Comparison of ENCODE assay signal across 1 cellular context in the genomic region with DNA sequence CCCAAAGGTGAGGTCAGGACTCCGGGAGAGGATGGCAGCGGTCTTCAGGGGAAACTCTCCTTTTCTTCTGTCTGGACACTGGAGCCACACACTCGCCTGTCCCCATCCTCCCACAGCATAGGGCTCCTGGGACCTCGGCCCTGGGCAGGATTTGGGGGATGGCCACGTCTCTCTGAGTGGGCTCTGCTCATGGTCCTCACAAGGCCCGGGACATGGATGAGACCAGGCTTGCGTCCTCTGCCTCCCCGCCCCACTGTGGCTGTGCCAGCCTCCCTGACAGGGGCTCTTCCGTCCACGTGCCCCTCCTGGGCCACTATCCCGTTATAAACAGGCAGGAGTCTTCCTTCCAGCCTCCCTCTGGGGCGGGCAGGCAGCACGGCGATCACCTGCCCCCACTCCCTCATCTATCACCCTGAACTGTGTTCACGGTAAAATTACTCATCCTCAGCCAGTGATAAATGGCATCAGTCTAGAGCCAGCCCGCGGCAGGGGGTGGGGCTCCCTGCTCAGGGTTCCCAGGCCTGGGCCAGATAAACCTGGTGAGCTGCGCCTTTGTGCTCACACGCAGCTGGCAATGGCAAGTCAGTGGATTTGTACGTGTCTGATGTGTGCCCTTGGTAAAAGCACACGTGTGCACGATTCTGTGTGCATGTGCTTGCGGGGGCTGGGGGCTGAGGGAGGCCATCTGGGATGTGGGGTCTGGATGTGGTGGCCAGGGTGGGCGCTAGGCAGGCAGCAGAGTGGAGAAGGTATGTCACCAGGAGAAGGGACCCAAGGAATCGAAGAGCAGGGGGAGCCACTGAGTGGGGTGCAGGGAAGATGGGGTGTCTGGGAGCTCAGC.
TF ChIP-seq lines count a peak whose summit lies in the region.

No MANE protein-coding gene starts in this region.

TF ChIP-seq in K562, 482 proteins besides CTCF, POLR2A, EP300 and RAD21 (continued from another document):
- TF ChIP-seq, protein P1, sequence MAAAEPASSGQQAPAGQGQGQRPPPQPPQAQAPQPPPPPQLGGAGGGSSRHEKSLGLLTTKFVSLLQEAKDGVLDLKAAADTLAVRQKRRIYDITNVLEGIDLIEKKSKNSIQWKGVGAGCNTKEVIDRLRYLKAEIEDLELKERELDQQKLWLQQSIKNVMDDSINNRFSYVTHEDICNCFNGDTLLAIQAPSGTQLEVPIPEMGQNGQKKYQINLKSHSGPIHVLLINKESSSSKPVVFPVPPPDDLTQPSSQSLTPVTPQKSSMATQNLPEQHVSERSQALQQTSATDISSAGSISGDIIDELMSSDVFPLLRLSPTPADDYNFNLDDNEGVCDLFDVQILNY (CRISPR knock-in tag; IDR thresholded peaks at IDR 0.05), result no peak
- TF ChIP-seq PHF21A (IDR thresholded peaks at IDR 0.05; ENCODE audit: borderline replicate concordance, low read depth) (no peak), ZEB2 (IDR thresholded peaks at IDR 0.05) (no peak), HDAC8 (tag; IDR thresholded peaks at IDR 0.05) (no peak), POLR2G (IDR thresholded peaks at IDR 0.05; ENCODE audit: low read depth, low read length) (no peak; the same call in 1 of the 2 replicates), FOXP1 (CRISPR knock-in tag; IDR thresholded peaks at IDR 0.05) (no peak), ZNF212 (CRISPR knock-in tag; IDR thresholded peaks at IDR 0.05) (no peak), ZNF347 (CRISPR knock-in tag; IDR thresholded peaks at IDR 0.05; ENCODE audit: low read depth) (no peak), SMAD2 (IDR thresholded peaks at IDR 0.05; ENCODE audit: low read depth, low read length) (no peak), RFX1 (IDR thresholded peaks at IDR 0.05) (no peak), NRF1 (conservative IDR thresholded peaks at IDR 0.05 in 1 of 2, IDR thresholded peaks at IDR 0.05 in 1 of 2) (peak; percentile 42 to 61; a peak in 3 of 4 replicates), SFPQ (IDR thresholded peaks at IDR 0.05; ENCODE audit: low read depth, low read length) (no peak), TFAP4 (CRISPR knock-in tag; IDR thresholded peaks at IDR 0.05; ENCODE audit: borderline replicate concordance) (peak; percentile 77; the same call in 1 of the 2 replicates), TCF3 (CRISPR knock-in tag; IDR thresholded peaks at IDR 0.05) (peak; percentile 41; the same call in 1 of the 2 replicates), CTBP1 (IDR thresholded peaks at IDR 0.05; ENCODE audit: borderline replicate concordance) (peak; percentile 59; the same call in 1 of the 2 replicates), ZNF217 (CRISPR knock-in tag; IDR thresholded peaks at IDR 0.05) (no peak), HDGF (IDR thresholded peaks at IDR 0.05) (no peak), KLF13 (tag; IDR thresholded peaks at IDR 0.05; ENCODE audit: borderline replicate concordance, low read depth) (no peak), TRIM24 (IDR thresholded peaks at IDR 0.05) (no peak), MTA2 (IDR thresholded peaks at IDR 0.05; ENCODE audit: low read depth) (no peak), CBFA2T3 (IDR thresholded peaks at IDR 0.05) (peak; percentile 58), JUND (IDR thresholded peaks at IDR 0.05; ENCODE audit: borderline replicate concordance, low read depth, low read length) (peak; percentile 53; the same call in 1 of the 2 replicates), JUND (tag; IDR thresholded peaks at IDR 0.05; ENCODE audit: borderline replicate concordance, low read depth, low read length) (no peak; the same call in 2 of the 3 replicates), ZNF263 (CRISPR knock-in tag; IDR thresholded peaks at IDR 0.05; ENCODE audit: borderline replicate concordance) (no peak), ZNF408 (CRISPR knock-in tag; IDR thresholded peaks at IDR 0.05; ENCODE audit: low read depth) (no peak), SMARCE1 (IDR thresholded peaks at IDR 0.05) (no peak), ZNF589 (CRISPR knock-in tag; IDR thresholded peaks at IDR 0.05; ENCODE audit: low read depth) (no peak), ZNF699 (CRISPR knock-in tag; IDR thresholded peaks at IDR 0.05; ENCODE audit: insufficient replicate concordance) (no peak), U2AF2 (optimal IDR thresholded peaks at IDR 0.05; ENCODE audit: low read depth, low read length) (no peak), SP1 (CRISPR knock-in tag; IDR thresholded peaks at IDR 0.05) (peak; percentile 36; the same call in 1 of the 2 replicates), MYNN (IDR thresholded peaks at IDR 0.05) (peak; percentile 60; the same call in 1 of the 2 replicates), MYNN (CRISPR knock-in tag; IDR thresholded peaks at IDR 0.05) (no peak), SAP30 (IDR thresholded peaks at IDR 0.05; ENCODE audit: borderline replicate concordance, insufficient read depth, low read depth, low read length, poor library complexity, severe bottlenecking) (peak; percentile 21), ZBED1 (IDR thresholded peaks at IDR 0.05) (no peak), GATAD2A (IDR thresholded peaks at IDR 0.05) (no peak), HCFC1 (IDR thresholded peaks at IDR 0.05; ENCODE audit: low read depth, low read length) (no peak), ARID1B (IDR thresholded peaks at IDR 0.05) (peak; percentile 26; the same call in 1 of the 2 replicates)
- TF ChIP-seq, protein P2, sequence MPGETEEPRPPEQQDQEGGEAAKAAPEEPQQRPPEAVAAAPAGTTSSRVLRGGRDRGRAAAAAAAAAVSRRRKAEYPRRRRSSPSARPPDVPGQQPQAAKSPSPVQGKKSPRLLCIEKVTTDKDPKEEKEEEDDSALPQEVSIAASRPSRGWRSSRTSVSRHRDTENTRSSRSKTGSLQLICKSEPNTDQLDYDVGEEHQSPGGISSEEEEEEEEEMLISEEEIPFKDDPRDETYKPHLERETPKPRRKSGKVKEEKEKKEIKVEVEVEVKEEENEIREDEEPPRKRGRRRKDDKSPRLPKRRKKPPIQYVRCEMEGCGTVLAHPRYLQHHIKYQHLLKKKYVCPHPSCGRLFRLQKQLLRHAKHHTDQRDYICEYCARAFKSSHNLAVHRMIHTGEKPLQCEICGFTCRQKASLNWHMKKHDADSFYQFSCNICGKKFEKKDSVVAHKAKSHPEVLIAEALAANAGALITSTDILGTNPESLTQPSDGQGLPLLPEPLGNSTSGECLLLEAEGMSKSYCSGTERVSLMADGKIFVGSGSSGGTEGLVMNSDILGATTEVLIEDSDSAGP (CRISPR knock-in tag; IDR thresholded peaks at IDR 0.05), result no peak
- TF ChIP-seq, protein P3, sequence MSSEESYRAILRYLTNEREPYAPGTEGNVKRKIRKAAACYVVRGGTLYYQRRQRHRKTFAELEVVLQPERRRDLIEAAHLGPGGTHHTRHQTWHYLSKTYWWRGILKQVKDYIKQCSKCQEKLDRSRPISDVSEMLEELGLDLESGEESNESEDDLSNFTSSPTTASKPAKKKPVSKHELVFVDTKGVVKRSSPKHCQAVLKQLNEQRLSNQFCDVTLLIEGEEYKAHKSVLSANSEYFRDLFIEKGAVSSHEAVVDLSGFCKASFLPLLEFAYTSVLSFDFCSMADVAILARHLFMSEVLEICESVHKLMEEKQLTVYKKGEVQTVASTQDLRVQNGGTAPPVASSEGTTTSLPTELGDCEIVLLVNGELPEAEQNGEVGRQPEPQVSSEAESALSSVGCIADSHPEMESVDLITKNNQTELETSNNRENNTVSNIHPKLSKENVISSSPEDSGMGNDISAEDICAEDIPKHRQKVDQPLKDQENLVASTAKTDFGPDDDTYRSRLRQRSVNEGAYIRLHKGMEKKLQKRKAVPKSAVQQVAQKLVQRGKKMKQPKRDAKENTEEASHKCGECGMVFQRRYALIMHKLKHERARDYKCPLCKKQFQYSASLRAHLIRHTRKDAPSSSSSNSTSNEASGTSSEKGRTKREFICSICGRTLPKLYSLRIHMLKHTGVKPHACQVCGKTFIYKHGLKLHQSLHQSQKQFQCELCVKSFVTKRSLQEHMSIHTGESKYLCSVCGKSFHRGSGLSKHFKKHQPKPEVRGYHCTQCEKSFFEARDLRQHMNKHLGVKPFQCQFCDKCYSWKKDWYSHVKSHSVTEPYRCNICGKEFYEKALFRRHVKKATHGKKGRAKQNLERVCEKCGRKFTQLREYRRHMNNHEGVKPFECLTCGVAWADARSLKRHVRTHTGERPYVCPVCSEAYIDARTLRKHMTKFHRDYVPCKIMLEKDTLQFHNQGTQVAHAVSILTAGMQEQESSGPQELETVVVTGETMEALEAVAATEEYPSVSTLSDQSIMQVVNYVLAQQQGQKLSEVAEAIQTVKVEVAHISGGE (CRISPR knock-in tag; IDR thresholded peaks at IDR 0.05), result no peak
